ENCODE assay signal across 8 cellular contexts in the genomic region with DNA sequence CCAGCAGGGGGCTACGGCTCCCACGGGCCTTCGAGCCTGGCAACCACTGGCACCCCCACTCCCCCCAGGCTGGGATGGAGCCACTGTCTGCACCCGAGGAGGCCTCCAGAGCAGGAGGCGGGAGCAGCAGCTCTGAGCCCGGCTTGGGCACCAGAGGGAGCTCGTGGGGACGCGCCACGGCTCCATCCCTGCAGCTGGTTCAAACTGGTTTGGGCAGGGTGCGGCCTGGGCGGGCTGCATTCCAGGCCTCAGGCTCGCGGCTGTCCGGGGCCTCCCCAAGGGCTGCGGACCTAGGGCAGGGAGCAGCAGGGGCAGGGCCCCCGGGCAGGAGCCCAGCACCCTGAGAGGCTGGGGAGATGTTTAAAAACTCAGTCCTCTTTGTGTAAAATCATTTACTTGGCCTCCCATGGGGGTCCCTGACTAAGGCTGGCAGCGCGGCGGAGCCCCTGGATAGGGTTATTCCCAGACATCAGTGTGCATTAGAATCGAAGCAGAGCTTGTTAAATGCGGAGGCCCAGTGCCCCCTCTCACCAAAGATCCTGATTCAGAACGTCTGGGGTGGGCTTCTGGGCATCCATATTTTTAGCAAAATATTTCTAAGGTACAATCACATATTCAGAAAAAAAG. TPM values are rescaled to one million over a fixed set of nuclear protein-coding genes. Genes with fewer than 3 reads are reported as not detected.
DNase-seq lines count a peak whose midpoint lies in the region; ATAC-seq and TF ChIP-seq lines count a peak whose summit lies in the region.

No MANE protein-coding gene starts in this region.

- no peak for TF ChIP-seq POLR2A in lower leg skin (IDR thresholded peaks at IDR 0.05)

- intact Hi-C loops in lower leg skin (cut with DNase I; ENCODE audit: low total_unique reads), result loop anchor here (10.0 kb wide), 1 partner anchor 134 kb away; no protein-coding TSS in a partner anchor

- CTCF ChIA-PET in activated CD4-positive, alpha-beta T cell treated with anti-CD3 and anti-CD28 coated beads, Interleukin-2, amount 10 ng/mL, durations not matched to agents 7 days and 5 days (lab: Charles Lee), result interaction anchor here (0.5 to 3.9 kb wide), 21 partner anchors 10 to 1072 kb away, joined by 3 to 26 read pairs (median 4); partner anchors contain the start of genes ADNP, DPM1 and MOCS3

- POLR2A ChIA-PET in activated CD4-positive, alpha-beta T cell treated with anti-CD3 and anti-CD28 coated beads, Interleukin-2, amount 10 ng/mL, durations not matched to agents 7 days and 5 days (lab: Charles Lee), result interaction anchor here (0.5 to 1.0 kb wide), 2 partner anchors 110 to 168 kb away, joined by 3 to 5 read pairs; partner anchors contain the start of genes DPM1 and MOCS3

- ATAC-seq in GM18868 (IDR thresholded peaks at IDR 0.05; ENCODE audit: unreplicated experiment) (peak; percentile 71), HG03135 (IDR thresholded peaks at IDR 0.05; ENCODE audit: unreplicated experiment) (peak; percentile 47)

- 7 to 9% methylated on average over 17 to 21 of the region's 23 CpGs for WGBS in lower leg skin, 2 donors

- TF ChIP-seq CTCF in AG10803 (conservative IDR thresholded peaks at IDR 0.05; ENCODE audit: low read length) (peak; percentile 80), lower leg skin (IDR thresholded peaks at IDR 0.05) (no peak)

- H3K27ac Mint-ChIP-seq in activated CD4-positive, alpha-beta T cell treated with anti-CD3 and anti-CD28 coated beads, Interleukin-2, amount 10 ng/mL, durations not matched to agents 7 days and 5 days, result peak overlapping the region; percentile 88

- H3K4me3 ChIP-seq in AG10803 (ENCODE audit: low read length) (no peak overlapping the region; the same call in 1 of the 2 replicates), lower leg skin (ENCODE audit: low read depth, poor library complexity, severe bottlenecking) (no peak overlapping the region)

- peaks cover 22% of the 10 kb centered on the region for H3K4me1 Mint-ChIP-seq in activated CD4-positive, alpha-beta T cell treated with anti-CD3 and anti-CD28 coated beads, Interleukin-2, amount 10 ng/mL, durations not matched to agents 7 days and 5 days

- no peaks in the 10 kb centered on the region for H3K9me3 Mint-ChIP-seq in activated CD4-positive, alpha-beta T cell treated with anti-CD3 and anti-CD28 coated beads, Interleukin-2, amount 10 ng/mL, durations not matched to agents 7 days and 5 days

- no peak overlapping the region for H3K4me3 Mint-ChIP-seq in activated CD4-positive, alpha-beta T cell treated with anti-CD3 and anti-CD28 coated beads, Interleukin-2, amount 10 ng/mL, durations not matched to agents 7 days and 5 days

- peaks cover 2% of the 10 kb centered on the region for H3K27me3 Mint-ChIP-seq in activated CD4-positive, alpha-beta T cell treated with anti-CD3 and anti-CD28 coated beads, Interleukin-2, amount 10 ng/mL, durations not matched to agents 7 days and 5 days

- no peaks in the 10 kb centered on the region for H3K36me3 Mint-ChIP-seq in activated CD4-positive, alpha-beta T cell treated with anti-CD3 and anti-CD28 coated beads, Interleukin-2, amount 10 ng/mL, durations not matched to agents 7 days and 5 days (ENCODE audit: low read depth)

- DNase-seq in AG10803 (ENCODE audit: low read depth), result peak; percentile 91
- DNase-seq in NCI-H510A (lab: John Stamatoyannopoulos, UW), result peak; percentile 92
- peak; percentile 83 for DNase-seq in activated CD4-positive, alpha-beta T cell treated with anti-CD3 and anti-CD28 coated beads, Interleukin-2, amount 10 ng/mL, durations not matched to agents 7 days and 5 days
- DNase-seq in dermis blood vessel endothelial cell, result peak; percentile 88
- DNase-seq in lower leg skin (ENCODE audit: low spot score in 2 of 2), result peak; percentile 83 to 97
- DNase-seq in stimulated activated CD4-positive, alpha-beta T cell treated with anti-CD3 and anti-CD28 coated beads, Interleukin-4, amount 100 ng/mL, for 48 hours (ENCODE audit: low read depth in 2 of 2), result peak; percentile 79 to 81

RNA-seq across cellular contexts. Expression of gene BCAS4, which starts 4.1 kb away (rescaled TPM):
- 10 to 100 TPM in 1 of 2 experiments, 1 to 10 TPM in 1; 7.4 to 10.6 TPM for total RNA-seq in activated CD4-positive, alpha-beta T cell treated with anti-CD3 and anti-CD28 coated beads, Interleukin-2, amount 10 ng/mL, durations not matched to agents 7 days and 5 days
- total RNA-seq in dermis blood vessel endothelial cell (0.34 and 0.51 TPM in 2 replicates), lower leg skin (1 to 10 TPM; 1.3 to 7.7 (median 3.5) TPM)

RNA-seq across cellular contexts. Expression of gene PARD6B, which starts 59.4 kb away (rescaled TPM):
- total RNA-seq in activated CD4-positive, alpha-beta T cell treated with anti-CD3 and anti-CD28 coated beads, Interleukin-2, amount 10 ng/mL, durations not matched to agents 7 days and 5 days, result 1 to 10 TPM; 4.2 to 4.4 TPM
- 0.28 and 0.85 TPM in 2 replicates for total RNA-seq in dermis blood vessel endothelial cell
- 10 to 100 TPM; 10.5 to 11.8 (median 10.9) TPM for total RNA-seq in lower leg skin
